Comparison of ENCODE assay signal across 35 cellular contexts in genomic region chr2:196036442-196036841, GRCh38. TPM values are rescaled to one million over a fixed set of nuclear protein-coding genes. Genes with fewer than 3 reads are reported as not detected.
A peak's percentile ranks its signal among the peaks of the same experiment; 100 is the strongest.
DNase-seq lines count a peak whose midpoint lies in the region; FAIRE-seq and TF ChIP-seq lines count a peak whose summit lies in the region.
"Had no signal": no experiment of that assay in that cellular context is flagged by ENCODE, and none has a peak within 500 bp of the region (broad histone marks: within the 10 kb centered on the region; RNA-seq: fewer than 3 reads in every experiment).

No MANE protein-coding gene starts in this region.

- H3K9me3 Mint-ChIP-seq in H9, result peaks cover 4 to 18% of the 10 kb centered on the region in 2 experiments
- H3K9me3 Mint-ChIP-seq in type B pancreatic cell, result peaks cover 16% of the 10 kb centered on the region

- H3K4me1 ChIP-seq in H9 (ENCODE audit: insufficient read depth, low read length), result no peaks in the 10 kb centered on the region
- no peaks in the 10 kb centered on the region for H3K4me1 ChIP-seq in kidney (ENCODE audit: control insufficient read depth in 1 of 2, insufficient read depth in 1 of 2, low read depth in 1 of 2, low read length in 2 of 2)
- no peaks in the 10 kb centered on the region for H3K4me1 ChIP-seq in neuronal stem cell (ENCODE audit: control insufficient read depth in 2 of 2, insufficient read depth in 1 of 2, low read depth in 1 of 2, low read length in 2 of 2)
- no peaks in the 10 kb centered on the region for H3K4me1 ChIP-seq in trophoblast cell (ENCODE audit: control insufficient read depth in 1 of 2, insufficient read depth in 2 of 2, low read length in 2 of 2)
- H3K4me1 ChIP-seq: A549, BE2C, BLaER1, Caco-2 had no signal

- intact Hi-C loops in kidney (cut with DNase I), result no loop called here

- H3K14ac ChIP-seq in H9 (ENCODE audit: insufficient read depth, low read length), result no peak overlapping the region
- H3K14ac ChIP-seq in neuronal stem cell (ENCODE audit: low read length), result no peak overlapping the region
- H3K14ac ChIP-seq in trophoblast cell (ENCODE audit: low read length), result no peak overlapping the region

- H2BK20ac ChIP-seq in H9 (ENCODE audit: low read depth, low read length, poor library complexity, severe bottlenecking), result no peak overlapping the region

- peak overlapping the region; percentile 10 for H4K8ac ChIP-seq in H9 (replicated peaks; ENCODE audit: insufficient read length, low read depth, low read length)
- H4K8ac ChIP-seq in neuronal stem cell (ENCODE audit: low read depth, low read length), result no peak overlapping the region
- no peak overlapping the region for H4K8ac ChIP-seq in trophoblast cell (ENCODE audit: low read depth, low read length)

- DNase-seq in H9 (no peak), kidney (peak; percentile 62), neuronal stem cell (ENCODE audit: low spot score) (no peak), mucosa of gallbladder (ENCODE audit: low spot score) (no peak), type B pancreatic cell (ENCODE audit: extremely low spot score, unreplicated experiment) (no peak), trophoblast cell (no peak)
- DNase-seq: 8988T; ACHN; AML-193; BE2C; C1 segment of cervical spinal cord; Caco-2; Calu3; CD4-positive, alpha-beta memory T cell; CD4-positive, alpha-beta T cell; CD4-positive, CD25-positive, alpha-beta regulatory T cell; CD8-positive, alpha-beta memory T cell; CD8-positive, alpha-beta T cell; COR-L47; DMS 273 treated with DMSO at 0.1 percent for 48 hours; DMS153; DMS53; DMS79; DMS79 treated with DMSO at 0.1 percent for 48 hours; DND-41; EL had no signal

- H4K5ac ChIP-seq in H9 (ENCODE audit: insufficient read length, low read depth, low read length), result no peak overlapping the region

- H3K23me2 ChIP-seq in H9 (ENCODE audit: insufficient read length, low read depth, low read length, poor library complexity, severe bottlenecking), result no peaks in the 10 kb centered on the region

- TF ChIP-seq CTCF in H9 (conservative IDR thresholded peaks at IDR 0.05) (no peak), kidney (IDR thresholded peaks at IDR 0.05; ENCODE audit: borderline replicate concordance, extremely low read depth, insufficient read depth) (no peak), type B pancreatic cell (conservative IDR thresholded peaks at IDR 0.05) (no peak)

- H3K4ac ChIP-seq in H9 (ENCODE audit: low read depth, low read length), result no peak overlapping the region
- H3K4ac ChIP-seq in neuronal stem cell (ENCODE audit: low read length), result no peak overlapping the region
- no peak overlapping the region for H3K4ac ChIP-seq in trophoblast cell (ENCODE audit: low read depth, low read length)

- H3K56ac ChIP-seq in H9 (ENCODE audit: insufficient read length, low read depth, low read length), result no peak overlapping the region

- H2AFZ ChIP-seq in H9 (ENCODE audit: low read length) (no peak overlapping the region), neuronal stem cell (ENCODE audit: low read length) (no peak overlapping the region), trophoblast cell (ENCODE audit: insufficient read depth, low read length, poor library complexity) (no peak overlapping the region)

- H3K4me1 Mint-ChIP-seq in H9, result no peaks in the 10 kb centered on the region
- no peaks in the 10 kb centered on the region for H3K4me1 Mint-ChIP-seq in type B pancreatic cell (ENCODE audit: unreplicated experiment)
- H3K4me1 Mint-ChIP-seq: B cell; CD14-positive monocyte; CD4-positive, alpha-beta memory T cell; CD8-positive, alpha-beta memory T cell had no signal

- no CpG with 5 or more reads among the region's 2 CpGs for WGBS in H9 (ENCODE audit: extremely low coverage, insufficient read length, low lambda C conversion rate)
- WGBS in neuronal stem cell (ENCODE audit: extremely low coverage in 2 of 2, insufficient read length in 2 of 2, insufficient replicate concordance in 1 of 2), 2 donors, result no CpG with 5 or more reads among the region's 2 CpGs
- no CpG with 5 or more reads among the region's 2 CpGs for WGBS in trophoblast cell (ENCODE audit: extremely low coverage, insufficient coverage, insufficient read length)

- H3K4me2 ChIP-seq in H9 (ENCODE audit: insufficient read depth, insufficient read length, low read length) (no peak overlapping the region), neuronal stem cell (ENCODE audit: insufficient read depth, low read length, poor library complexity, severe bottlenecking) (no peak overlapping the region), trophoblast cell (ENCODE audit: low read length) (no peak overlapping the region)
- H3K4me2 ChIP-seq: A549; BLaER1; BLaER1 treated with 17β-estradiol and CSF1 and Interleukin-3, amounts not matched to agents 10 nM and 100 nM had no signal

- no peak overlapping the region for H2AK5ac ChIP-seq in H9 (ENCODE audit: insufficient read length, low read length)
- H2AK5ac ChIP-seq in neuronal stem cell (ENCODE audit: low read depth, low read length), result no peak overlapping the region
- H2AK5ac ChIP-seq in trophoblast cell (ENCODE audit: low read length), result no peak overlapping the region

- no peak overlapping the region for H3K27ac Mint-ChIP-seq in H9
- no peak overlapping the region for H3K27ac Mint-ChIP-seq in type B pancreatic cell
- H3K27ac Mint-ChIP-seq: B cell; CD4-positive, alpha-beta memory T cell; CD4-positive, alpha-beta T cell; CD4-positive, CD25-positive, alpha-beta regulatory T cell; CD8-positive, alpha-beta memory T cell; CD8-positive, alpha-beta T cell had no signal

- H3K9me3 ChIP-seq in H9 (ENCODE audit: control insufficient read depth, low read depth, low read length) (no peaks in the 10 kb centered on the region), kidney (ENCODE audit: control insufficient read depth in 1 of 2, low read length in 2 of 2) (peaks cover 0 to 11% of the 10 kb centered on the region in 2 donors), neuronal stem cell (replicated peaks in 1 of 2; ENCODE audit: control insufficient read depth in 2 of 2, insufficient read depth in 1 of 2, low read depth in 1 of 2, low read length in 2 of 2) (peaks cover 0 to 3% of the 10 kb centered on the region in 2 donors), trophoblast cell (ENCODE audit: insufficient read depth, low read depth, low read length) (no peaks in the 10 kb centered on the region)
- H3K9me3 ChIP-seq: BE2C, Caco-2 had no signal

- no peak overlapping the region for H4K12ac ChIP-seq in trophoblast cell (ENCODE audit: low read depth, low read length)

- H3K27me3 ChIP-seq in H9 (ENCODE audit: insufficient read depth, low read length), result no peaks in the 10 kb centered on the region
- H3K27me3 ChIP-seq in neuronal stem cell (ENCODE audit: control insufficient read depth in 3 of 3, insufficient read depth in 3 of 3, low read depth in 1 of 3, low read length in 3 of 3), result no peaks in the 10 kb centered on the region
- no peaks in the 10 kb centered on the region for H3K27me3 ChIP-seq in trophoblast cell (ENCODE audit: insufficient read depth, low read length)
- H3K27me3 ChIP-seq: BE2C; BLaER1; BLaER1 treated with 17β-estradiol and CSF1 and Interleukin-3, amounts not matched to agents 10 nM and 100 nM had no signal

- no peak overlapping the region for H2BK12ac ChIP-seq in H9 (ENCODE audit: insufficient read length, low read depth, low read length)
- no peak overlapping the region for H2BK12ac ChIP-seq in neuronal stem cell (ENCODE audit: low read length)
- H2BK12ac ChIP-seq in trophoblast cell (ENCODE audit: low read length), result no peak overlapping the region

- no peak overlapping the region for H3T11ph ChIP-seq in H9 (ENCODE audit: low read length)

- H3K27me3 Mint-ChIP-seq in H9 (ENCODE audit: low read depth) (no peaks in the 10 kb centered on the region), type B pancreatic cell (no peaks in the 10 kb centered on the region)

- H3K4me3 Mint-ChIP-seq in H9, result no peak overlapping the region
- H3K4me3 Mint-ChIP-seq in type B pancreatic cell, result no peak overlapping the region
- H3K4me3 Mint-ChIP-seq: B cell; CD14-positive monocyte; CD4-positive, alpha-beta T cell; CD4-positive, CD25-positive, alpha-beta regulatory T cell; CD8-positive, alpha-beta memory T cell; CD8-positive, alpha-beta T cell had no signal

- H4K91ac ChIP-seq in H9 (ENCODE audit: insufficient read length, low read depth, low read length) (no peak overlapping the region), neuronal stem cell (ENCODE audit: low read depth, low read length, poor library complexity) (no peak overlapping the region), trophoblast cell (ENCODE audit: low read depth, low read length) (no peak overlapping the region)

- no peak overlapping the region for H2BK120ac ChIP-seq in H9 (ENCODE audit: low read depth, low read length, poor library complexity, severe bottlenecking)
- H2BK120ac ChIP-seq in neuronal stem cell (ENCODE audit: low read depth, low read length), result no peak overlapping the region
- no peak overlapping the region for H2BK120ac ChIP-seq in trophoblast cell (ENCODE audit: insufficient read depth, low read length, poor library complexity)

- H3K23ac ChIP-seq in H9 (ENCODE audit: insufficient read length, low read depth, low read length), result no peak overlapping the region
- no peak overlapping the region for H3K23ac ChIP-seq in neuronal stem cell (ENCODE audit: low read depth, low read length, poor library complexity)
- H3K23ac ChIP-seq in trophoblast cell (ENCODE audit: low read length), result no peak overlapping the region

- H3K4me3 ChIP-seq in kidney (ENCODE audit: low read length in 2 of 2), result no peak overlapping the region
- peak overlapping the region in 1 of 2 donors; percentile 8 for H3K4me3 ChIP-seq in neuronal stem cell (ENCODE audit: low read length in 2 of 2)
- no peak overlapping the region for H3K4me3 ChIP-seq in trophoblast cell (ENCODE audit: low read depth, low read length)
- H3K4me3 ChIP-seq: A549; BLaER1; BLaER1 treated with 17β-estradiol and CSF1 and Interleukin-3, amounts not matched to agents 10 nM and 100 nM had no signal

- H3K36me3 ChIP-seq in kidney (ENCODE audit: control insufficient read depth in 1 of 2, insufficient read depth in 2 of 2, low read length in 2 of 2), result no peaks in the 10 kb centered on the region
- no peaks in the 10 kb centered on the region for H3K36me3 ChIP-seq in neuronal stem cell (replicated peaks in 1 of 2; ENCODE audit: control insufficient read depth in 2 of 2, insufficient read depth in 2 of 2, low read length in 2 of 2)
- no peaks in the 10 kb centered on the region for H3K36me3 ChIP-seq in trophoblast cell (ENCODE audit: control insufficient read depth in 1 of 2, insufficient read depth in 2 of 2, low read length in 2 of 2)
- H3K36me3 ChIP-seq: BE2C, BLaER1 had no signal

- H2BK5ac ChIP-seq in H9 (ENCODE audit: insufficient read length, low read length) (no peak overlapping the region), neuronal stem cell (ENCODE audit: low read length) (peak overlapping the region; percentile 24), trophoblast cell (ENCODE audit: low read depth, low read length, poor library complexity) (no peak overlapping the region)

- H3K9ac ChIP-seq in H9 (ENCODE audit: extremely low read depth, insufficient read length, low read length), result no peak overlapping the region
- H3K9ac ChIP-seq in kidney (ENCODE audit: low read length in 2 of 2), result no peak overlapping the region
- H3K9ac ChIP-seq in neuronal stem cell (ENCODE audit: low read depth, low read length, poor library complexity), result no peak overlapping the region
- no peak overlapping the region for H3K9ac ChIP-seq in trophoblast cell (ENCODE audit: low read length)
- H3K9ac ChIP-seq: BLaER1; BLaER1 treated with 17β-estradiol and CSF1 and Interleukin-3, amounts not matched to agents 10 nM and 100 nM had no signal

- H3K18ac ChIP-seq in H9 (ENCODE audit: insufficient read length, low read depth, low read length) (no peak overlapping the region), neuronal stem cell (ENCODE audit: low read length) (peak overlapping the region; percentile 19), trophoblast cell (ENCODE audit: low read length) (no peak overlapping the region)

- no peaks in the 10 kb centered on the region for H3K79me1 ChIP-seq in H9 (ENCODE audit: insufficient read depth, low read depth, low read length, poor library complexity, severe bottlenecking)
- H3K79me1 ChIP-seq in neuronal stem cell (ENCODE audit: low read depth, low read length), result no peaks in the 10 kb centered on the region
- no peaks in the 10 kb centered on the region for H3K79me1 ChIP-seq in trophoblast cell (ENCODE audit: low read length)

- H2BK15ac ChIP-seq in H9 (ENCODE audit: low read depth, low read length), result no peak overlapping the region
- no peak overlapping the region for H2BK15ac ChIP-seq in neuronal stem cell (ENCODE audit: low read length)

- no peaks in the 10 kb centered on the region for H3K79me2 ChIP-seq in H9 (ENCODE audit: insufficient read depth, low read length)
- H3K79me2 ChIP-seq in trophoblast cell (ENCODE audit: control insufficient read depth, insufficient read depth, low read length, poor library complexity), result no peaks in the 10 kb centered on the region

- H3K27ac ChIP-seq in H9 (ENCODE audit: insufficient read length, low read depth, low read length) (no peak overlapping the region), kidney (ENCODE audit: low read depth in 2 of 2, low read length in 2 of 2) (no peak overlapping the region), neuronal stem cell (replicated peaks; ENCODE audit: low read length) (no peak overlapping the region), trophoblast cell (ENCODE audit: low read depth, low read length) (no peak overlapping the region)
- H3K27ac ChIP-seq: 22Rv1; A549; BLaER1; BLaER1 treated with 17β-estradiol and CSF1 and Interleukin-3, amounts not matched to agents 10 nM and 100 nM; C4-2B had no signal

- no peaks in the 10 kb centered on the region for H4K20me1 ChIP-seq in H9 (ENCODE audit: control insufficient read depth, insufficient read depth, insufficient read length)
- H4K20me1 ChIP-seq: BLaER1; BLaER1 treated with 17β-estradiol and CSF1 and Interleukin-3, amounts not matched to agents 10 nM and 100 nM had no signal

- peaks cover 2 to 9% (median 3%) of the 10 kb centered on the region in 3 experiments; a peak in 4 of 7 replicates for H3K36me3 Mint-ChIP-seq in H9 (ENCODE audit: insufficient read depth in 1 of 3, low read depth in 3 of 3)
- no peaks in the 10 kb centered on the region for H3K36me3 Mint-ChIP-seq in type B pancreatic cell
- H3K36me3 Mint-ChIP-seq: CD14-positive monocyte; CD4-positive, CD25-positive, alpha-beta regulatory T cell had no signal

- FAIRE-seq in kidney (lab: Jason Lieb, UNC), result no peak
- FAIRE-seq: A204.1, A549, D721Med had no signal

RNA-seq across cellular contexts. Expression of gene DNAH7, which starts 32.2 kb away (rescaled TPM):
- total RNA-seq in H9 (2021) (0.09 TPM in 1 of 2 replicates, not detected in the other), kidney (15.7 TPM), mucosa of gallbladder (5.0 TPM), type B pancreatic cell (ENCODE audit: low replicate concordance) (1.4 and 7.5 TPM in 2 replicates)
- polyA plus RNA-seq in kidney (ENCODE audit: insufficient read depth, low read depth, low replicate concordance), result 3.8 TPM
- polyA plus RNA-seq in neuronal stem cell (2013, experiment 1 of 2), result 0.43 TPM
- 0.60 TPM for polyA plus RNA-seq in neuronal stem cell (2013, experiment 2 of 2)
- 0.08 TPM in 2 replicates for polyA plus RNA-seq in trophoblast cell (2013)
- total RNA-seq: CD4-positive, alpha-beta memory T cell; CD4-positive, alpha-beta T cell; CD4-positive, CD25-positive, alpha-beta regulatory T cell; CD8-positive, alpha-beta memory T cell; CD8-positive, alpha-beta T cell had no signal
- polyA plus RNA-seq: CD14-positive monocyte; CD4-positive, alpha-beta memory T cell; CD4-positive, CD25-positive, alpha-beta regulatory T cell; CD8-positive, alpha-beta memory T cell had no signal
